14 cellular contexts compared by ENCODE assay signal in genomic region chr6:128754658-128755256, GRCh38.
DNase-seq lines count a peak whose midpoint lies in the region; ATAC-seq, FAIRE-seq and TF ChIP-seq lines count a peak whose summit lies in the region.
"Had no signal": no experiment of that assay in that cellular context is flagged by ENCODE, and none has a peak within 500 bp of the region (broad histone marks: within the 10 kb centered on the region; RNA-seq: fewer than 3 reads in every experiment).

No MANE protein-coding gene starts in this region.

- no peaks in the 10 kb centered on the region for H3K9me3 Mint-ChIP-seq in endothelial cell (ENCODE audit: unreplicated experiment)

- TF ChIP-seq CTCF in GM12864 (IDR thresholded peaks at IDR 0.05; ENCODE audit: low read depth, low read length, missing control alignments) = no peak
- no peak for TF ChIP-seq CTCF in endothelial cell (IDR thresholded peaks at IDR 0.05; ENCODE audit: unreplicated experiment)
- TF ChIP-seq CTCF in pancreas (IDR thresholded peaks at IDR 0.05) = no peak

- no peaks in the 10 kb centered on the region for H3K36me3 Mint-ChIP-seq in endothelial cell (ENCODE audit: low read depth, unreplicated experiment)

- DNase-seq in GM12864 (ENCODE audit: low read depth) (peak; percentile 55), NCI-H1436 treated with DMSO at 0.1 percent for 48 hours (lab: John Stamatoyannopoulos, UW) (no peak), endothelial cell (ENCODE audit: low spot score) (no peak), pancreas (no peak), NCI-H1048 (lab: John Stamatoyannopoulos, UW) (no peak)
- DNase-seq: adrenal gland, DMS 273 treated with DMSO at 0.1 percent for 48 hours, glutamatergic neuron, left ventricle myocardium superior, NCI-H2029 treated with DMSO at 0.1 percent for 48 hours had no signal

- WGBS in pancreas, 2 donors = 74 to 75% methylated on average over 5 of the region's 5 CpGs

- H3K4me3 ChIP-seq in GM12864 (ENCODE audit: low read depth, low read length) (no peak overlapping the region), pancreas (no peak overlapping the region)
- H3K4me3 ChIP-seq: A549, adrenal gland had no signal

- H3K9me3 ChIP-seq in pancreas = no peaks in the 10 kb centered on the region
- H3K9me3 ChIP-seq: A549, adrenal gland had no signal

- no peaks in the 10 kb centered on the region for H3K4me1 ChIP-seq in pancreas
- H3K4me1 ChIP-seq: A549, adrenal gland had no signal

- no peaks in the 10 kb centered on the region for H3K36me3 ChIP-seq in pancreas
- H3K36me3 ChIP-seq: adrenal gland had no signal

- intact Hi-C loops in pancreas (cut with DNase I) = no loop called here

- H3K27me3 Mint-ChIP-seq in endothelial cell (ENCODE audit: unreplicated experiment) = no peaks in the 10 kb centered on the region

- H3K27ac Mint-ChIP-seq in endothelial cell (ENCODE audit: unreplicated experiment) = no peak overlapping the region

- FAIRE-seq in pancreas (lab: Jason Lieb, UNC) = no peak
- FAIRE-seq: A549 had no signal

- H3K27me3 ChIP-seq in pancreas = no peaks in the 10 kb centered on the region
- H3K27me3 ChIP-seq: adrenal gland had no signal

- H3K4me1 Mint-ChIP-seq in endothelial cell (ENCODE audit: unreplicated experiment) = no peaks in the 10 kb centered on the region

- H3K4me3 Mint-ChIP-seq in endothelial cell (ENCODE audit: unreplicated experiment) = no peak overlapping the region

- H3K27ac ChIP-seq in pancreas = no peak overlapping the region
- H3K27ac ChIP-seq: A549, adrenal gland had no signal

- ATAC-seq in GM19328 (IDR thresholded peaks at IDR 0.05; ENCODE audit: unreplicated experiment) = peak; percentile 98
- ATAC-seq in HG02588 (IDR thresholded peaks at IDR 0.05; ENCODE audit: unreplicated experiment) = peak; percentile 98
- ATAC-seq in HG03175 (IDR thresholded peaks at IDR 0.05; ENCODE audit: unreplicated experiment) = peak; percentile 98
- ATAC-seq in pancreas = no peak
- ATAC-seq: A549, left ventricle myocardium superior had no signal

Comparison
In these comparisons a context has a peak if more than half of its experiments do, and no peak if none do; other contexts are left out.
1. ATAC-seq: peak in GM19328 (single experiment), HG02588 (single experiment) and HG03175 (single experiment); none in pancreas (0 of 4).